18 cellular contexts compared by ENCODE assay signal in the genomic region with DNA sequence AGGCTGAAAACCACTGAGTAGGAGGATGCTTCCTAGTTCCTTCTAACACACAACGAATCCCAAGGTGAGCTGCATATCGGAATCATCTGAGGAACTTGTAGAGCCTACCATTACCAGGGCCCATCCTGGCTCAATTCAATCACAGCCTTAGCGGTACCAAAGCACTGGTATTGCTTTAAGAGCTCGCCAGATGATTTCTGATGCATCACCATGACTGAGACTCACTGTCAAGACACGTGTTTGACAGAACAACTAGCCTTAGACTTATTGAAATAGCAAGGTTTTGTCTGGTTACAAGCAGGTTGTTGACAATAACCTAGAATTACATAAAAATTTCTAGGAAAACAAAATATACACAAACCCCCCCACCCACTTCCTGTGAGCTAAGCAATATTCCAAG.
DNase-seq lines count a peak whose midpoint lies in the region; ATAC-seq, FAIRE-seq and TF ChIP-seq lines count a peak whose summit lies in the region.
"Had no signal": no experiment of that assay in that cellular context is flagged by ENCODE, and none has a peak within 500 bp of the region (broad histone marks: within the 10 kb centered on the region; RNA-seq: fewer than 3 reads in every experiment).

No MANE protein-coding gene starts in this region.

- H3K36me3 Mint-ChIP-seq in activated CD4-positive, alpha-beta T cell treated with anti-CD3 and anti-CD28 coated beads for 36 hours (ENCODE audit: low read depth): peaks cover 64% of the 10 kb centered on the region
- H3K36me3 Mint-ChIP-seq in activated B cell treated with CpG ODN at 0.5 μM for 24 hours (ENCODE audit: low read depth) (peaks cover 4% of the 10 kb centered on the region), glutamatergic neuron (ENCODE audit: unreplicated experiment) (peaks cover 7% of the 10 kb centered on the region)

- H3K79me2 ChIP-seq in GM23248 (ENCODE audit: insufficient read depth): peaks cover 100% of the 10 kb centered on the region
- peaks cover 8% of the 10 kb centered on the region for H3K79me2 ChIP-seq in HepG2 (ENCODE audit: insufficient read depth, low read length)

- CTCF ChIA-PET in activated CD4-positive, alpha-beta T cell treated with anti-CD3 and anti-CD28 coated beads for 36 hours (lab: Charles Lee): no interaction called here
- CTCF ChIA-PET in activated B cell treated with CpG ODN at 0.5 μM for 24 hours (lab: Charles Lee) (no interaction called here), HepG2 (lab: Yijun Ruan, JAX; ENCODE audit: low intra/inter-chr PET ratio, low total read pairs) (no interaction called here)

- no peaks in the 10 kb centered on the region for H3K9me3 ChIP-seq in GM23248 (ENCODE audit: low read depth)
- no peaks in the 10 kb centered on the region for H3K9me3 ChIP-seq in HepG2 (ENCODE audit: low read length)

- no peak for TF ChIP-seq POLR2A in HepG2 (IDR thresholded peaks at IDR 0.05; ENCODE audit: insufficient read depth in 1 of 2, low read depth in 2 of 2, low read length in 2 of 2)

- H3F3A ChIP-seq in GM23248 (ENCODE audit: insufficient read depth): peaks cover 55% of the 10 kb centered on the region

- H4K20me1 ChIP-seq in GM23248 (ENCODE audit: insufficient read depth) (no peaks in the 10 kb centered on the region), HepG2 (ENCODE audit: insufficient read depth, low read length) (0 out of 2 replicates have a peak, but pooled peaks cover 4% of the 10 kb centered on the region)

- no peak overlapping the region for H3K4me3 Mint-ChIP-seq in activated CD4-positive, alpha-beta T cell treated with anti-CD3 and anti-CD28 coated beads for 36 hours
- H3K4me3 Mint-ChIP-seq in activated B cell treated with CpG ODN at 0.5 μM for 24 hours: no peak overlapping the region
- no peak overlapping the region for H3K4me3 Mint-ChIP-seq in glutamatergic neuron (ENCODE audit: unreplicated experiment)
- H3K4me3 Mint-ChIP-seq: endodermal cell, mesothelial cell of epicardium had no signal

- no peaks in the 10 kb centered on the region for H3K9me2 ChIP-seq in GM23248 (ENCODE audit: insufficient read depth)

- H2AFZ ChIP-seq in GM23248 (no peak overlapping the region), HepG2 (ENCODE audit: low read length) (no peak overlapping the region)

- TF ChIP-seq RAD21 in HepG2 (CRISPR knock-in tag; IDR thresholded peaks at IDR 0.05): no peak

- peaks cover 72% of the 10 kb centered on the region for H3K4me1 Mint-ChIP-seq in activated CD4-positive, alpha-beta T cell treated with anti-CD3 and anti-CD28 coated beads for 36 hours
- H3K4me1 Mint-ChIP-seq in activated B cell treated with CpG ODN at 0.5 μM for 24 hours (peaks cover 78% of the 10 kb centered on the region), glutamatergic neuron (ENCODE audit: low read depth, unreplicated experiment) (peaks cover 41% of the 10 kb centered on the region)

- no peaks in the 10 kb centered on the region for H3K27me3 Mint-ChIP-seq in activated CD4-positive, alpha-beta T cell treated with anti-CD3 and anti-CD28 coated beads for 36 hours
- H3K27me3 Mint-ChIP-seq in activated B cell treated with CpG ODN at 0.5 μM for 24 hours (no peaks in the 10 kb centered on the region), glutamatergic neuron (ENCODE audit: unreplicated experiment) (no peaks in the 10 kb centered on the region)

- in situ Hi-C loops in GM23248 (cut with MboI): no loop called here
- in situ Hi-C loops in HepG2 (cut with HindIII; ENCODE audit: extremely low pct_ligation_motif_present, low pct_unique_long_range_greater_than_20kb): no loop called here

- 65 to 69% methylated on average over 5 of the region's 5 CpGs for WGBS in GM23248 (ENCODE audit: low coverage in 1 of 2, low lambda C conversion rate in 2 of 2, missing lambda C conversion rate in 2 of 2), 2 experiments
- WGBS in HepG2 (ENCODE audit: low lambda C conversion rate): 98% methylated on average over 4 of the region's 5 CpGs

- no peak overlapping the region for H3K27ac Mint-ChIP-seq in activated CD4-positive, alpha-beta T cell treated with anti-CD3 and anti-CD28 coated beads for 36 hours
- H3K27ac Mint-ChIP-seq in activated B cell treated with CpG ODN at 0.5 μM for 24 hours (peak overlapping the region; percentile 83), glutamatergic neuron (ENCODE audit: unreplicated experiment) (peak overlapping the region; percentile 23)

- no peak overlapping the region for H3K4me2 ChIP-seq in GM23248 (ENCODE audit: unreplicated experiment)
- H3K4me2 ChIP-seq in HepG2 (ENCODE audit: low read depth, low read length): no peak overlapping the region

- H3K27ac ChIP-seq in GM23248 (peak overlapping the region; percentile 12), HepG2 (ENCODE audit: extremely low read length, insufficient read depth, low read length) (no peak overlapping the region)
- H3K27ac ChIP-seq: 22Rv1 had no signal

- TF ChIP-seq EP300 in HepG2 (IDR thresholded peaks at IDR 0.05; ENCODE audit: low read depth in 2 of 2, low read length in 2 of 2) (no peak), HepG2 (CRISPR knock-in tag; IDR thresholded peaks at IDR 0.05; ENCODE audit: borderline replicate concordance) (no peak)

- no peak overlapping the region for H3K4me3 ChIP-seq in GM23248
- H3K4me3 ChIP-seq in HepG2 (replicated peaks in 1 of 3; ENCODE audit: insufficient read depth in 1 of 3, low read depth in 2 of 3, low read length in 3 of 3): no peak overlapping the region

- intact Hi-C loops in activated CD4-positive, alpha-beta T cell treated with anti-CD3 and anti-CD28 coated beads for 36 hours (cut with DNase I, micrococcal nuclease): no loop called here
- intact Hi-C loops in activated B cell treated with CpG ODN at 0.5 μM for 24 hours (cut with micrococcal nuclease) (loop anchor here (2.0 kb wide), 1 partner anchor 16 kb away; no protein-coding TSS in a partner anchor), HepG2 (cut with micrococcal nuclease; ENCODE audit: unreplicated experiment) (no loop called here)

- TF ChIP-seq CTCF in activated B cell treated with CpG ODN at 0.5 μM for 24 hours (IDR thresholded peaks at IDR 0.05) (no peak), glutamatergic neuron (IDR thresholded peaks at IDR 0.05; ENCODE audit: partially characterized antibody, unreplicated experiment) (no peak), HepG2 (CRISPR knock-in tag; IDR thresholded peaks at IDR 0.05) (no peak)

- H3K9ac ChIP-seq in GM23248 (no peak overlapping the region), HepG2 (ENCODE audit: insufficient read depth, low read depth, low read length) (no peak overlapping the region)

- FAIRE-seq in HepG2 (lab: Jason Lieb, UNC): no peak
- FAIRE-seq: small intestine had no signal

- ATAC-seq in activated CD4-positive, alpha-beta T cell treated with anti-CD3 and anti-CD28 coated beads for 36 hours: peak; percentile 47
- ATAC-seq in activated B cell treated with CpG ODN at 0.5 μM for 24 hours (ENCODE audit: low read depth) (no peak), HepG2 (no peak)

- no peaks in the 10 kb centered on the region for H3K27me3 ChIP-seq in GM23248 (replicated peaks; ENCODE audit: insufficient read depth)
- no peaks in the 10 kb centered on the region for H3K27me3 ChIP-seq in HepG2 (ENCODE audit: control insufficient read depth in 1 of 2, insufficient read depth in 2 of 2, low read length in 2 of 2)

- DNase-seq in activated CD4-positive, alpha-beta T cell treated with anti-CD3 and anti-CD28 coated beads for 36 hours: no peak
- DNase-seq in activated CD4-positive, alpha-beta T cell treated with anti-CD3 and anti-CD28 coated beads, Interleukin-2, amount 50 U/mL, for 48 hours: no peak
- DNase-seq in GM23248: peak; percentile 30
- DNase-seq in activated B cell treated with CpG ODN at 0.5 μM for 24 hours: no peak
- DNase-seq in glutamatergic neuron: no peak
- DNase-seq in SW480 (ENCODE audit: low spot score): no peak
- no peak for DNase-seq in GDM1 (lab: John Stamatoyannopoulos, UW)
- DNase-seq in HepG2 (ENCODE audit: low spot score): no peak
- DNase-seq: activated CD4-positive, alpha-beta T cell treated with anti-CD3 and anti-CD28 coated beads, Interleukin-2, amount 50 U/mL, for 1 hour; endodermal cell; hippocampal formation; kidney glomerular epithelial cell; MM.1S; NCI-H187; NCI-H2227 treated with DMSO at 0.1 percent for 48 hours; small intestine had no signal

- H3K9me3 Mint-ChIP-seq in activated CD4-positive, alpha-beta T cell treated with anti-CD3 and anti-CD28 coated beads for 36 hours (ENCODE audit: low read depth): peaks cover 10% of the 10 kb centered on the region
- H3K9me3 Mint-ChIP-seq in activated B cell treated with CpG ODN at 0.5 μM for 24 hours (peaks cover 6% of the 10 kb centered on the region), glutamatergic neuron (ENCODE audit: unreplicated experiment) (peaks cover 2% of the 10 kb centered on the region)

- BruUV-seq in HepG2 (replicated peaks; lab: Mats Ljungman, UMichigan): no TSS peak

- H3K4me1 ChIP-seq in GM23248 (ENCODE audit: insufficient read depth): peaks cover 44% of the 10 kb centered on the region
- no peaks in the 10 kb centered on the region for H3K4me1 ChIP-seq in HepG2 (ENCODE audit: insufficient read depth, low read length)

- POLR2A ChIA-PET in activated CD4-positive, alpha-beta T cell treated with anti-CD3 and anti-CD28 coated beads for 36 hours (lab: Charles Lee): no interaction called here
- POLR2A ChIA-PET in activated B cell treated with CpG ODN at 0.5 μM for 24 hours (lab: Charles Lee): interaction anchor here (0.6 to 3.9 kb wide), 4 partner anchors 28 to 154 kb away, joined by 3 to 22 read pairs (median 4); no protein-coding TSS in a partner anchor
- POLR2A ChIA-PET in HepG2 (lab: Yijun Ruan, JAX): no interaction called here

- H3K36me3 ChIP-seq in GM23248 (ENCODE audit: low read depth) (peaks cover 20% of the 10 kb centered on the region), HepG2 (replicated peaks in 1 of 2; ENCODE audit: control insufficient read depth in 1 of 2, insufficient read depth in 2 of 2, low read length in 2 of 2) (no peaks in the 10 kb centered on the region)

TF ChIP-seq in HepG2, 621 proteins besides CTCF, POLR2A, EP300 and RAD21 (continues in another document):
- TF ChIP-seq FLYWCH1 (CRISPR knock-in tag; IDR thresholded peaks at IDR 0.05) (no peak), FOXP1 (IDR thresholded peaks at IDR 0.05) (no peak), FOXP1 (CRISPR knock-in tag; IDR thresholded peaks at IDR 0.05) (no peak), HNRNPLL (IDR thresholded peaks at IDR 0.05; ENCODE audit: low read depth, low read length, poor library complexity, severe bottlenecking) (no peak), ZNF605 (CRISPR knock-in tag; IDR thresholded peaks at IDR 0.05) (no peak), SPEN (CRISPR knock-in tag; IDR thresholded peaks at IDR 0.05; ENCODE audit: low read depth) (no peak), PHF21A (CRISPR knock-in tag; IDR thresholded peaks at IDR 0.05) (no peak), PHF5A (CRISPR knock-in tag; IDR thresholded peaks at IDR 0.05; ENCODE audit: low read depth, unreplicated experiment) (no peak), ZNF432 (CRISPR knock-in tag; IDR thresholded peaks at IDR 0.05; ENCODE audit: borderline replicate concordance) (no peak)
